In the genomic region with DNA sequence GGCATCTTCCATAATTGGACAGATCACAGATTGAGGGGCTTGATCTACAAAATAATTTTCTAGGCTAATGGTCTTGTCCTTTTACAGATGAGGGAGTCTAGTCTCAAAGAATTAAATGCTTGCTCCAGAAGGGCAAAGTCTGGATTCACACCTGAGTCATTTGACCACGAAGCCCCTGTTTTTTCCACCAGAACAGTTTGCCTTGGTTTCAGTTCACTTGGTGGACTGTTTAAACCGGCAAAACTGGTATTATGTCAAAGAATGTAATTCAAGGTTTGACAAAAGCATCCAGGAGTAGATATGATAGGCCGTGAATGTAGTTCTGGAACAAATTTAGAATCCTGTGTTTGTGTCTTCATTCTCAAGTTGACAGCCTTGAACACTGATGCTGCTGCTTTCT, we compare ENCODE assay signal across 1 cellular context.
TF ChIP-seq lines count a peak whose summit lies in the region.

No MANE protein-coding gene starts in this region.

TF ChIP-seq in HEK293T, 16 proteins besides CTCF, POLR2A, EP300 and RAD21 (continued from another document):
- TF ChIP-seq SUZ12 (IDR thresholded peaks at IDR 0.05) (no peak), ZNF384 (IDR thresholded peaks at IDR 0.05) (no peak), ELF4 (IDR thresholded peaks at IDR 0.05) (no peak), TARDBP (IDR thresholded peaks at IDR 0.05) (no peak)
